In genomic region chr1:215606564-215607168, GRCh38 we compare ENCODE assay signal across 10 cellular contexts. TPM values are rescaled to one million over a fixed set of nuclear protein-coding genes. Genes with fewer than 3 reads are reported as not detected.
DNase-seq lines count a peak whose midpoint lies in the region.
"Had no signal": no experiment of that assay in that cellular context is flagged by ENCODE, and none has a peak within 500 bp of the region (broad histone marks: within the 10 kb centered on the region; RNA-seq: fewer than 3 reads in every experiment).

No MANE protein-coding gene starts in this region.

- no peak overlapping the region for H3K9ac ChIP-seq in Karpas-422 (ENCODE audit: low read length)

- H2AFZ ChIP-seq in Karpas-422 (ENCODE audit: low read length): no peak overlapping the region

- no peaks in the 10 kb centered on the region for H3K4me1 ChIP-seq in Karpas-422 (ENCODE audit: low read length)

- H3K9me2 ChIP-seq in Karpas-422 (replicated peaks; ENCODE audit: insufficient read depth, low read length): no peaks in the 10 kb centered on the region

- intact Hi-C loops in posterior cingulate gyrus (cut with DNase I): loop anchor here (2.0 kb wide), 1 partner anchor 40 kb away; the partner anchor contains the start of gene KCTD3

- no peaks in the 10 kb centered on the region for H3K36me3 ChIP-seq in Karpas-422 (ENCODE audit: insufficient read depth, low read length)

- H4K20me1 ChIP-seq in Karpas-422 (ENCODE audit: insufficient read depth, low read depth, low read length): no peaks in the 10 kb centered on the region

- DNase-seq in NCI-H2171 (lab: John Stamatoyannopoulos, UW) (peak; percentile 4), NCI-H2171 treated with DMSO at 0.1 percent for 48 hours (lab: John Stamatoyannopoulos, UW) (no peak), Karpas-422 (peak; percentile 47), dedifferentiated amniotic fluid mesenchymal stem cell (ENCODE audit: extremely low spot score) (peak; percentile 39), stromal cell of bone marrow (ENCODE audit: low read depth) (peak; percentile 13), DMS114 treated with DMSO at 0.1 percent for 48 hours (lab: John Stamatoyannopoulos, UW; ENCODE audit: unreplicated experiment) (no peak), posterior cingulate gyrus (no peak)
- no peak for DNase-seq in activated CD8-positive, alpha-beta memory T cell treated with anti-CD3 and anti-CD28 coated beads for 24 hours
- DNase-seq: NK-92 treated with Interleukin-12 subunit alpha and Interleukin-12 subunit beta, amount 100 ng/mL, for 24 hours had no signal

- H3K4me2 ChIP-seq in Karpas-422 (ENCODE audit: low read depth, low read length, poor library complexity, severe bottlenecking): no peak overlapping the region

- H3K4me3 ChIP-seq in Karpas-422 (ENCODE audit: low read length): no peak overlapping the region

- no peak overlapping the region for H3K27ac ChIP-seq in Karpas-422 (ENCODE audit: low read length)
- H3K27ac ChIP-seq: epithelial cell of prostate had no signal

- H3K79me2 ChIP-seq in Karpas-422 (ENCODE audit: low read length): no peaks in the 10 kb centered on the region

- no peaks in the 10 kb centered on the region for H3K27me3 ChIP-seq in Karpas-422 (ENCODE audit: low read length)

- no peaks in the 10 kb centered on the region for H3K9me3 ChIP-seq in Karpas-422 (ENCODE audit: low read length)

RNA-seq across cellular contexts. Expression of gene KCTD3, which starts 39.6 kb away (rescaled TPM):
- not detected in 2 replicates for total RNA-seq in Karpas-422 (2014; rRNA removed; shearing (Covaris generic); ENCODE audit: low replicate concordance)

Comparison
In these comparisons a context has a peak if more than half of its experiments do, and no peak if none do; other contexts are left out.
1. DNase-seq: peak in NCI-H2171 (single experiment), Karpas-422 (single experiment), dedifferentiated amniotic fluid mesenchymal stem cell (single experiment) and stromal cell of bone marrow (single experiment); none in NCI-H2171 treated with DMSO at 0.1 percent for 48 hours (single experiment), activated CD8-positive, alpha-beta memory T cell treated with anti-CD3 and anti-CD28 coated beads for 24 hours (single experiment), DMS114 treated with DMSO at 0.1 percent for 48 hours (single experiment) and posterior cingulate gyrus (0 of 10).